Comparison of ENCODE assay signal across 17 cellular contexts in genomic region chr17:60155427-60155814, GRCh38. TPM values are rescaled to one million over a fixed set of nuclear protein-coding genes. Genes with fewer than 3 reads are reported as not detected.
DNase-seq lines count a peak whose midpoint lies in the region; FAIRE-seq and TF ChIP-seq lines count a peak whose summit lies in the region.
"Had no signal": no experiment of that assay in that cellular context is flagged by ENCODE, and none has a peak within 500 bp of the region (broad histone marks: within the 10 kb centered on the region; RNA-seq: fewer than 3 reads in every experiment).

No MANE protein-coding gene starts in this region.

- H3K4me2 ChIP-seq in H1 (ENCODE audit: insufficient read depth in 1 of 2, low read depth in 2 of 2, low read length in 2 of 2), result 0 out of 4 replicates have a peak overlapping the region, but pooled peaks of 1 of the 2 experiments have one; percentile 11

- H2BK5ac ChIP-seq in H1 (ENCODE audit: low read depth, low read length), result no peak overlapping the region

- H3K4me1 ChIP-seq in BE2C, result peaks cover 4% of the 10 kb centered on the region
- peaks cover 42% of the 10 kb centered on the region for H3K4me1 ChIP-seq in NT2/D1 (ENCODE audit: insufficient read depth, insufficient read length)
- H3K4me1 ChIP-seq in H1 (replicated peaks in 1 of 4; ENCODE audit: control insufficient read depth in 3 of 4, insufficient read depth in 4 of 4, low read length in 3 of 4), result peaks cover 7 to 30% (median 14%) of the 10 kb centered on the region in 4 experiments
- peaks cover 0 to 22% (median 8%) of the 10 kb centered on the region in 6 donors for H3K4me1 ChIP-seq in spleen

- peak overlapping the region; percentile 25 for H3K9ac ChIP-seq in NT2/D1 (ENCODE audit: insufficient read length, low read depth)
- no peak overlapping the region for H3K9ac ChIP-seq in H1 (replicated peaks in 1 of 4; ENCODE audit: extremely low read depth in 1 of 4, low read depth in 3 of 4, low read length in 3 of 4)
- H3K9ac ChIP-seq: BLaER1 treated with 17β-estradiol and CSF1 and Interleukin-3, amounts not matched to agents 10 nM and 100 nM had no signal

- H2BK20ac ChIP-seq in H1 (ENCODE audit: low read length), result no peak overlapping the region

- H3K79me1 ChIP-seq in H1 (ENCODE audit: low read depth, low read length), result no peaks in the 10 kb centered on the region

- peak overlapping the region; percentile 75 for H3K4ac ChIP-seq in H1 (replicated peaks; ENCODE audit: insufficient read length, low read depth, low read length)

- H4K20me1 ChIP-seq in H1 (replicated peaks in 1 of 2; ENCODE audit: control insufficient read depth in 1 of 2, insufficient read depth in 2 of 2, low read length in 2 of 2), result peaks cover 0 to 3% of the 10 kb centered on the region in 2 experiments

- peak overlapping the region; percentile 41; the same call in 1 of the 2 replicates for H2AK5ac ChIP-seq in H1 (ENCODE audit: low read depth, low read length)

- no peak overlapping the region for H4K5ac ChIP-seq in H1 (ENCODE audit: insufficient read length, low read depth, low read length)

- H3K79me2 ChIP-seq in H1 (ENCODE audit: control insufficient read depth in 1 of 2, insufficient read depth in 2 of 2, low read length in 2 of 2), result no peaks in the 10 kb centered on the region

- WGBS in H1 (ENCODE audit: extremely low coverage in 1 of 2, insufficient coverage in 1 of 2, insufficient read length in 1 of 2, insufficient replicate concordance in 2 of 2, low coverage in 1 of 2, low lambda C conversion rate in 2 of 2, missing lambda C conversion rate in 1 of 2), 2 experiments, result 66% methylated on average over 3 of the region's 3 CpGs; no CpG with 5 or more reads in 1 of the 2 experiments
- WGBS in spleen, 5 donors, result 71 to 89% (median 83%) methylated on average over 3 of the region's 3 CpGs

- TF ChIP-seq CTCF in BE2C (IDR thresholded peaks at IDR 0.05; ENCODE audit: low read depth, low read length) (no peak), H1 (IDR thresholded peaks at IDR 0.05; ENCODE audit: control extremely low read depth in 1 of 3, insufficient read depth in 1 of 3, low read depth in 1 of 3, low read length in 3 of 3) (no peak), spleen (IDR thresholded peaks at IDR 0.05 in 8 of 11, conservative IDR thresholded peaks at IDR 0.05 in 3 of 11) (no peak), foreskin fibroblast (IDR thresholded peaks at IDR 0.05; ENCODE audit: low read depth, low read length) (no peak)

- no peak overlapping the region for H3K14ac ChIP-seq in H1 (ENCODE audit: insufficient read length)

- H2BK15ac ChIP-seq in H1 (ENCODE audit: low read length), result no peak overlapping the region

- FAIRE-seq in H1 (lab: Jason Lieb, UNC), result no peak
- FAIRE-seq: A204.1, GM12878 had no signal

- H3K36me3 ChIP-seq in BE2C, result no peaks in the 10 kb centered on the region
- no peaks in the 10 kb centered on the region for H3K36me3 ChIP-seq in NT2/D1 (ENCODE audit: insufficient read depth, insufficient read length, low read length)
- H3K36me3 ChIP-seq in H1 (ENCODE audit: control insufficient read depth in 2 of 4, insufficient read depth in 4 of 4, low read length in 3 of 4), result no peaks in the 10 kb centered on the region
- H3K36me3 ChIP-seq in spleen, result peaks cover 0 to 44% (median 0%) of the 10 kb centered on the region in 6 donors
- H3K36me3 ChIP-seq: BLaER1 treated with 17β-estradiol and CSF1 and Interleukin-3, amounts not matched to agents 10 nM and 100 nM had no signal

- H2BK12ac ChIP-seq in H1 (ENCODE audit: low read depth, low read length), result peak overlapping the region; percentile 4; the same call in 1 of the 2 replicates

- H3K4me3 ChIP-seq in BE2C (ENCODE audit: low read depth, low read length), result no peak overlapping the region
- no peak overlapping the region for H3K4me3 ChIP-seq in NT2/D1 (ENCODE audit: insufficient read length, low read depth)
- H3K4me3 ChIP-seq in H1 (ENCODE audit: extremely low read depth in 1 of 4, insufficient read depth in 2 of 4, low read depth in 3 of 4, low read length in 4 of 4), result no peak overlapping the region
- no peak overlapping the region for H3K4me3 ChIP-seq in spleen
- H3K4me3 ChIP-seq in foreskin fibroblast (ENCODE audit: low read depth in 1 of 2, low read length in 2 of 2), result no peak overlapping the region
- H3K4me3 ChIP-seq: BLaER1 treated with 17β-estradiol and CSF1 and Interleukin-3, amounts not matched to agents 10 nM and 100 nM; GM12878 had no signal

- no peak for TF ChIP-seq EP300 in H1 (IDR thresholded peaks at IDR 0.05; ENCODE audit: borderline replicate concordance in 1 of 2, low read depth in 2 of 2, low read length in 2 of 2)

- POLR2A ChIA-PET in H1 (lab: Charles Lee; ENCODE audit: partially characterized antibody), result interaction anchor here (1.6 kb wide), 1 partner anchor 14 kb away, joined by 4 read pairs; no protein-coding TSS in a partner anchor

- intact Hi-C loops in spleen (cut with DNase I; ENCODE audit: low total_unique reads), result no loop called here

- H3K27ac ChIP-seq in H1 (ENCODE audit: low read depth, low read length), result no peak overlapping the region
- H3K27ac ChIP-seq in spleen, result no peak overlapping the region
- H3K27ac ChIP-seq: BLaER1 treated with 17β-estradiol and CSF1 and Interleukin-3, amounts not matched to agents 10 nM and 100 nM; RWPE1 had no signal

- H3K23me2 ChIP-seq in H1 (ENCODE audit: low read depth, low read length), result peaks cover 6% of the 10 kb centered on the region; the same call in 1 of the 2 replicates

- H2BK120ac ChIP-seq in H1 (replicated peaks; ENCODE audit: low read depth, low read length), result no peak overlapping the region

- H2AFZ ChIP-seq in H1 (ENCODE audit: low read length), result no peak overlapping the region

- no peak overlapping the region for H3K18ac ChIP-seq in H1 (ENCODE audit: extremely low read depth, low read length)

- peak; percentile 2 for DNase-seq in BE2C
- no peak for DNase-seq in NT2/D1 (ENCODE audit: low read depth, low spot score)
- DNase-seq in H1 (ENCODE audit: low read depth in 1 of 2, low spot score in 2 of 2), result no peak
- DNase-seq in spleen, result peak; percentile 2
- no peak for DNase-seq in activated naive CD4-positive, alpha-beta T cell (lab: John Stamatoyannopoulos, UW)
- no peak for DNase-seq in HK-2 (ENCODE audit: unreplicated experiment)
- no peak for DNase-seq in foreskin fibroblast
- no peak for DNase-seq in central memory CD4-positive, alpha-beta T cell
- DNase-seq: GDM1, NCI-H187, PC-3 had no signal

- H4K91ac ChIP-seq in H1 (replicated peaks; ENCODE audit: insufficient read length, low read length), result peak overlapping the region; percentile 87

- no peak overlapping the region; the same call in 1 of the 2 replicates for H4K8ac ChIP-seq in H1 (ENCODE audit: extremely low read depth, insufficient read depth, low read length)

- TF ChIP-seq RAD21 in H1 (IDR thresholded peaks at IDR 0.05 in 1 of 2, conservative IDR thresholded peaks at IDR 0.05 in 1 of 2; ENCODE audit: low read depth in 2 of 2, low read length in 2 of 2), result no peak

- H3K56ac ChIP-seq in H1 (replicated peaks; ENCODE audit: insufficient read length, low read depth, low read length), result peak overlapping the region; percentile 70

- H3K27me3 ChIP-seq in BE2C (peaks cover 13% of the 10 kb centered on the region), NT2/D1 (ENCODE audit: insufficient read depth, insufficient read length) (peaks cover 46% of the 10 kb centered on the region), H1 (replicated peaks in 1 of 4; ENCODE audit: control insufficient read depth in 3 of 4, extremely low read depth in 1 of 4, insufficient read depth in 3 of 4, low read length in 3 of 4) (peaks cover 0 to 17% (median 11%) of the 10 kb centered on the region in 4 experiments; a peak in 5 of 7 replicates), spleen (replicated peaks in 1 of 7) (peaks cover 0 to 97% (median 16%) of the 10 kb centered on the region in 7 donors)

- H3K23ac ChIP-seq in H1 (ENCODE audit: insufficient read length), result no peak overlapping the region

- H3K9me3 ChIP-seq in BE2C (no peaks in the 10 kb centered on the region), NT2/D1 (ENCODE audit: insufficient read depth, low read length) (no peaks in the 10 kb centered on the region), H1 (ENCODE audit: insufficient read depth in 2 of 2, low read depth in 1 of 2, low read length in 1 of 2) (no peaks in the 10 kb centered on the region), spleen (no peaks in the 10 kb centered on the region)
- H3K9me3 ChIP-seq: BLaER1 treated with 17β-estradiol and CSF1 and Interleukin-3, amounts not matched to agents 10 nM and 100 nM had no signal

- no peak for TF ChIP-seq POLR2A in H1 (IDR thresholded peaks at IDR 0.05; ENCODE audit: control extremely low read depth in 1 of 2, low read depth in 2 of 2, low read length in 2 of 2)
- no peak for TF ChIP-seq POLR2A in spleen (IDR thresholded peaks at IDR 0.05)

- CTCF ChIA-PET in H1 (lab: Charles Lee; ENCODE audit: partially characterized antibody), result interaction anchor here (1.3 kb wide), 1 partner anchor 20 kb away, joined by 6 read pairs; no protein-coding TSS in a partner anchor

TF ChIP-seq in H1, 55 proteins besides CTCF, POLR2A, EP300 and RAD21 (continues in another document):
- TF ChIP-seq CBX8 (IDR thresholded peaks at IDR 0.05; ENCODE audit: borderline replicate concordance, low read depth, low read length) (no peak), EGR1 (IDR thresholded peaks at IDR 0.05; ENCODE audit: borderline replicate concordance, low read depth, low read length) (no peak), ATF2 (IDR thresholded peaks at IDR 0.05; ENCODE audit: low read length) (no peak)

RNA-seq across cellular contexts. Expression of gene CA4, which starts 5.6 kb away (rescaled TPM):
- polyA plus RNA-seq in BE2C (2012; ENCODE audit: insufficient read depth, insufficient read length, low read depth), result 0.43 TPM
- total RNA-seq in H1 (2021; fragmentation: NEBNext Ultra II Directional; extraction: Animal tissue kit (Norgen Biotek cat#: 25700)), result 3.6 and 4.2 TPM in 2 replicates
- polyA plus RNA-seq in H1 (2011; rRNA removed) (3.6 and 6.8 TPM in 2 replicates), spleen (1 to 10 TPM; 1.7 to 7.0 (median 5.4) TPM)
- 7.0 TPM for polyA plus RNA-seq in H1 (2011; cell fraction: cytosol; rRNA removed)
- polyA plus RNA-seq in H1 (2011; cell fraction: nucleus; rRNA removed), result 7.7 TPM
- polyA plus RNA-seq in H1 (2012, experiment 1 of 2), result 2.7 to 4.3 TPM (median 3.7 TPM) in 4 replicates
- polyA plus RNA-seq in H1 (2012, experiment 2 of 2), result 3.3 TPM
- 16.2 TPM for polyA plus RNA-seq in H1 (2013, experiment 1 of 2)
- 16.6 TPM for polyA plus RNA-seq in H1 (2013, experiment 2 of 2)
- polyA minus RNA-seq in H1 (2011; rRNA and poly(A)+ RNA removed), result 1.8 and 3.5 TPM in 2 replicates
- polyA minus RNA-seq in H1 (2011; cell fraction: cytosol; rRNA and poly(A)+ RNA removed), result not detected
- polyA minus RNA-seq in H1 (2011; cell fraction: nucleus; rRNA and poly(A)+ RNA removed), result 1.7 TPM
- total RNA-seq in spleen, result 10 to 100 TPM in 4 of 7 donors, 1 to 10 TPM in 3; 7.2 to 19.3 (median 13.3) TPM
- total RNA-seq: GM12878, H4, HT1080, PC-3 had no signal

Comparison
In these comparisons a context has a peak if more than half of its experiments do, and no peak if none do; other contexts are left out.
1. DNase-seq: peak in BE2C (single experiment) and spleen (single experiment); none in NT2/D1 (single experiment), H1 (0 of 2), activated naive CD4-positive, alpha-beta T cell (0 of 4), HK-2 (single experiment), foreskin fibroblast (0 of 2) and central memory CD4-positive, alpha-beta T cell (single experiment).